ENCODE assay signal across 1 cellular context in genomic region chr2:9739508-9739907, GRCh38.
TF ChIP-seq lines count a peak whose summit lies in the region.

No MANE protein-coding gene starts in this region.

TF ChIP-seq in WTC11, 78 proteins besides CTCF, POLR2A, EP300 and RAD21 (continued from another document):
- TF ChIP-seq ZNF532 (CRISPR knock-in tag; IDR thresholded peaks at IDR 0.05; ENCODE audit: borderline replicate concordance) (no peak), ELF4 (CRISPR knock-in tag; IDR thresholded peaks at IDR 0.05; ENCODE audit: low read depth) (no peak), ZMAT4 (CRISPR knock-in tag; IDR thresholded peaks at IDR 0.05) (no peak), PRDM15 (CRISPR knock-in tag; IDR thresholded peaks at IDR 0.05) (no peak), SMAD4 (CRISPR knock-in tag; IDR thresholded peaks at IDR 0.05) (no peak), TEAD4 (CRISPR knock-in tag; IDR thresholded peaks at IDR 0.05) (no peak), RORB (CRISPR knock-in tag; IDR thresholded peaks at IDR 0.05) (no peak), SP1 (CRISPR knock-in tag; conservative IDR thresholded peaks at IDR 0.05) (no peak), ATF6 (CRISPR knock-in tag; IDR thresholded peaks at IDR 0.05) (no peak), CREB1 (CRISPR knock-in tag; IDR thresholded peaks at IDR 0.05) (no peak), EMX1 (CRISPR knock-in tag; IDR thresholded peaks at IDR 0.05) (no peak)
